Comparison of ENCODE assay signal across 8 cellular contexts in the genomic region with DNA sequence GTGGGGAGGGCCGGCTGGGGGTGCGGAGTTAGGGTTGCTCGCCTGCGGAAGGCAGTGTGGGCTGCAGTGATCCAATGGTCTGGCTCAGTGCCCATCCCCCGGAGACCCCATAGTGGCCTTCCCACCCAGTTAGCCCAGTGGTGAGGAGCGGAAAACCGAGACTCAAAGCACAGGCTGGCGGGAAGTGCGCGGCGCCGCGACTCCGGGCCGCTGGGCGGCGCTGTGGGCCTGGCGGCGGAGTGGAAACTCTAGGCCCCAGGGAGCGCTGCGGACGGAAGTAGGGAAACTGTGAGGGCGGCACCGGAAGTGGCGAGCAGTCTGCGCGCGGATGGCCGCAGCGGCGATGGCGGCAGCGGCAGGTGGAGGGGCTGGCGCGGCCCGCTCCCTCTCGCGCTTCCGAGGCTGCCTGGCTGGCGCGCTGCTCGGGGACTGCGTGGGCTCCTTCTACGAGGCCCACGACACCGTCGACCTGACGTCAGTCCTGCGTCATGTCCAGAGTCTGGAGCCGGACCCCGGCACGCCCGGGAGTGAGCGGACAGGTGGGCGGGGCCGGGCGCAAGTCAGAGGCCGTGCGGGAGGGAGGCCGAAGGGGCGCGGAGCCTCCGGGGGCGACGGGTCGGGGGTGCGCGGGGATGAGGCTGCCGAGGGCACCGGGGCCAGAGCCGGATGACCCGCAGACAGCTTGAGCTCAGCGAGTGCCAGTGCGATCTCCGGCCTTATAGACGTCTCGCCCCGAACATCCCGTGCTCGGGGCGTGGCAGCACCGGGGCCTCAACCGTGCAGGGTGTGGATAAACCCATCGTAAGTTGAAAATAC. TPM values are rescaled to one million over a fixed set of nuclear protein-coding genes. Genes with fewer than 3 reads are reported as not detected.
DNase-seq lines count a peak whose midpoint lies in the region; ATAC-seq and TF ChIP-seq lines count a peak whose summit lies in the region.

A gene with protein sequence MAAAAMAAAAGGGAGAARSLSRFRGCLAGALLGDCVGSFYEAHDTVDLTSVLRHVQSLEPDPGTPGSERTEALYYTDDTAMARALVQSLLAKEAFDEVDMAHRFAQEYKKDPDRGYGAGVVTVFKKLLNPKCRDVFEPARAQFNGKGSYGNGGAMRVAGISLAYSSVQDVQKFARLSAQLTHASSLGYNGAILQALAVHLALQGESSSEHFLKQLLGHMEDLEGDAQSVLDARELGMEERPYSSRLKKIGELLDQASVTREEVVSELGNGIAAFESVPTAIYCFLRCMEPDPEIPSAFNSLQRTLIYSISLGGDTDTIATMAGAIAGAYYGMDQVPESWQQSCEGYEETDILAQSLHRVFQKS (plus strand): TSS at position 316 of the 816 bp plus-strand sequence. CDS start 13 bp downstream, at position 329.

- peaks cover 27% of the 10 kb centered on the region for H3K36me3 ChIP-seq in CD8-positive, alpha-beta T cell (ENCODE audit: insufficient read depth, low read length)

- H3K9me3 ChIP-seq in CD8-positive, alpha-beta T cell (ENCODE audit: low read length): no peaks in the 10 kb centered on the region

- H3K27ac ChIP-seq in CD8-positive, alpha-beta T cell (ENCODE audit: low read depth, low read length): peak within 1 kb of the TSS; percentile 95
- H3K27ac ChIP-seq in dorsolateral prefrontal cortex: peak within 1 kb of the TSS; percentile 43 to 97 (median 90)

- H3K4me1 Mint-ChIP-seq in CD8-positive, alpha-beta T cell (ENCODE audit: low read depth): peaks cover 25% of the 10 kb centered on the region
- peaks cover 15% of the 10 kb centered on the region for H3K4me1 Mint-ChIP-seq in activated CD4-positive, alpha-beta memory T cell treated with anti-CD3 and anti-CD28 coated beads for 36 hours (ENCODE audit: low read depth)

- peak within 1 kb of the TSS; percentile 94 for H3K27ac Mint-ChIP-seq in CD8-positive, alpha-beta T cell
- H3K27ac Mint-ChIP-seq in activated CD4-positive, alpha-beta memory T cell treated with anti-CD3 and anti-CD28 coated beads for 36 hours: peak within 1 kb of the TSS; percentile 82

- peak within 1 kb of the TSS; percentile 90 for H3K4me3 Mint-ChIP-seq in CD8-positive, alpha-beta T cell
- H3K4me3 Mint-ChIP-seq in activated CD4-positive, alpha-beta memory T cell treated with anti-CD3 and anti-CD28 coated beads for 36 hours: peak within 1 kb of the TSS; percentile 89

- POLR2A ChIA-PET in CD8-positive, alpha-beta T cell (lab: Charles Lee): interaction anchor here (0.7 to 1.0 kb wide), 4 partner anchors 46 to 206 kb away, joined by 3 to 4 read pairs (median 4); a partner anchor contains a TSS
- POLR2A ChIA-PET in activated CD4-positive, alpha-beta memory T cell treated with anti-CD3 and anti-CD28 coated beads for 36 hours (lab: Charles Lee): interaction anchor here (1.2 kb wide), 1 partner anchor 157 kb away, joined by 3 read pairs; no protein-coding TSS in a partner anchor

- H3K4me1 ChIP-seq in CD8-positive, alpha-beta T cell (ENCODE audit: insufficient read depth, low read length): peaks cover 24% of the 10 kb centered on the region

- WGBS in lower leg skin, 2 donors: 0% methylated on average over 50 to 81 of the region's 84 CpGs

- DNase-seq in CD8-positive, alpha-beta T cell: peak; percentile 81 to 95 (median 91)
- DNase-seq in NCI-H774 (lab: John Stamatoyannopoulos, UW) (peak; percentile 97), dorsolateral prefrontal cortex (peak; percentile 77 to 92 (median 84)), lower leg skin (ENCODE audit: low spot score in 2 of 2) (peak; percentile 83 to 97)
- peak; percentile 94 for DNase-seq in activated CD4-positive, alpha-beta memory T cell treated with anti-CD3 and anti-CD28 coated beads for 36 hours
- DNase-seq in stimulated activated CD4-positive, alpha-beta T cell treated with anti-CD3 and anti-CD28 coated beads, Interleukin-4, amount 100 ng/mL, for 4 hours: peak; percentile 87

- H3K27me3 Mint-ChIP-seq in CD8-positive, alpha-beta T cell (ENCODE audit: low read depth): peaks cover 15% of the 10 kb centered on the region
- peaks cover 13% of the 10 kb centered on the region for H3K27me3 Mint-ChIP-seq in activated CD4-positive, alpha-beta memory T cell treated with anti-CD3 and anti-CD28 coated beads for 36 hours

- CTCF ChIA-PET in CD8-positive, alpha-beta T cell (lab: Charles Lee): interaction anchor here (0.6 to 19.5 kb wide), 2 partner anchors 42 to 45 kb away, joined by 3 to 372 read pairs; no protein-coding TSS in a partner anchor
- CTCF ChIA-PET in activated CD4-positive, alpha-beta memory T cell treated with anti-CD3 and anti-CD28 coated beads for 36 hours (lab: Charles Lee): interaction anchor here (0.6 to 0.7 kb wide), 3 partner anchors 61 to 331 kb away, joined by 3 to 4 read pairs (median 3); no protein-coding TSS in a partner anchor

- peak within 1 kb of the TSS; percentile 98 for H3K4me3 ChIP-seq in CD8-positive, alpha-beta T cell (ENCODE audit: low read depth, low read length)
- H3K4me3 ChIP-seq in dorsolateral prefrontal cortex (peak within 1 kb of the TSS; percentile 71 to 100 (median 95)), lower leg skin (ENCODE audit: low read depth, poor library complexity, severe bottlenecking) (peak within 1 kb of the TSS; percentile 77)

- intact Hi-C loops in CD8-positive, alpha-beta T cell (cut with DNase I, micrococcal nuclease): loop anchor here (1.0 to 10.0 kb wide), 9 partner anchors 61 to 1606 kb away; a partner anchor contains a TSS
- intact Hi-C loops in activated CD4-positive, alpha-beta memory T cell treated with anti-CD3 and anti-CD28 coated beads for 36 hours (cut with micrococcal nuclease): loop anchor here (1.0 to 2.0 kb wide), 4 partner anchors 146 to 280 kb away; a partner anchor contains a TSS
- intact Hi-C loops in dorsolateral prefrontal cortex (cut with DNase I) (loop anchor here (5.0 to 10.0 kb wide), 4 partner anchors 154 to 206 kb away; a partner anchor contains a TSS), lower leg skin (cut with DNase I; ENCODE audit: low total_unique reads) (no loop called here)

- H3K27me3 ChIP-seq in CD8-positive, alpha-beta T cell (ENCODE audit: insufficient read depth, low read length): peaks cover 5% of the 10 kb centered on the region
- H3K27me3 ChIP-seq in dorsolateral prefrontal cortex: peaks cover 0 to 4% (median 0%) of the 10 kb centered on the region in 45 donors

- no peaks in the 10 kb centered on the region for H3K9me3 Mint-ChIP-seq in CD8-positive, alpha-beta T cell
- no peaks in the 10 kb centered on the region for H3K9me3 Mint-ChIP-seq in activated CD4-positive, alpha-beta memory T cell treated with anti-CD3 and anti-CD28 coated beads for 36 hours

- ATAC-seq in CD8-positive, alpha-beta T cell: peak; percentile 89
- ATAC-seq in GM19438 (IDR thresholded peaks at IDR 0.05; ENCODE audit: low read depth, unreplicated experiment): peak; percentile 68
- ATAC-seq in HG03571 (IDR thresholded peaks at IDR 0.05; ENCODE audit: unreplicated experiment): peak; percentile 79

- TF ChIP-seq CTCF in CD8-positive, alpha-beta T cell (IDR thresholded peaks at IDR 0.05): peak; percentile 98
- TF ChIP-seq CTCF in dorsolateral prefrontal cortex (IDR thresholded peaks at IDR 0.05 in 54 of 56, conservative IDR thresholded peaks at IDR 0.05 in 2 of 56; ENCODE audit: low read depth in 1 of 56, partially characterized antibody in 56 of 56) (peak; percentile 86 to 100 (median 99)), lower leg skin (IDR thresholded peaks at IDR 0.05) (peak in 2 of 3 donors; percentile 23 to 94)

- TF ChIP-seq POLR2A in lower leg skin (IDR thresholded peaks at IDR 0.05): no peak

- peaks cover 29% of the 10 kb centered on the region for H3K36me3 Mint-ChIP-seq in CD8-positive, alpha-beta T cell
- H3K36me3 Mint-ChIP-seq in activated CD4-positive, alpha-beta memory T cell treated with anti-CD3 and anti-CD28 coated beads for 36 hours: peaks cover 11% of the 10 kb centered on the region

RNA-seq across cellular contexts. Expression of the gene that starts here (rescaled TPM):
- total RNA-seq in CD8-positive, alpha-beta T cell: 10 to 100 TPM; 26.2 to 26.7 TPM
- total RNA-seq in activated CD4-positive, alpha-beta memory T cell treated with anti-CD3 and anti-CD28 coated beads for 36 hours: 10 to 100 TPM; 33.3 TPM
- total RNA-seq in dorsolateral prefrontal cortex: 10 to 100 TPM; 14.4 to 31.1 (median 20.5) TPM
- 100 to 1,000 TPM in 1 of 4 donors, 10 to 100 TPM in 3; 54.5 to 119 (median 71.2) TPM for total RNA-seq in lower leg skin

Comparison
In these comparisons a context has a peak if more than half of its experiments do, and no peak if none do; other contexts are left out.
1. Peak in every context shown above with its lines: DNase-seq, ATAC-seq, H3K4me3 ChIP-seq and H3K27ac ChIP-seq.